17 cellular contexts compared by ENCODE assay signal in the genomic region with DNA sequence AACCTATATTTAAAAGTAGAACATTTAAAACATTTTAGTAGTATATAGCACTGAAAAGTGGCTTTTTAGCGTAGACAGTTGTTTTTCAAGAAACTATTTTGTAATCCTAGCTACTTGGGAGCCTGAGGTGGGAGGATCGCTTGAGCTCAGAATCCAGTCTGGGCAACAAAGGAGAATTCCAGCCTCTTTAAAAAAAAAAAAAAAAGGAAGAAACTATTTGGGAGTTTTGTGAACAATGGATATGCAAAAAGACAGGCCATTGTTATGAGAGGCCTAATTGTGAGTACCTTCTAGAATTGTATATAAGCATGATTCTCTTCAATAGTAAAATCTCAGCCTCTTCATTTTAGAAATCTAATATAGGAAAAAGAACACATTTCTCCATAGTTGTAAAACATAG. TPM values are rescaled to one million over a fixed set of nuclear protein-coding genes. Genes with fewer than 3 reads are reported as not detected.
DNase-seq lines count a peak whose midpoint lies in the region; TF ChIP-seq lines count a peak whose summit lies in the region.
"Had no signal": no experiment of that assay in that cellular context is flagged by ENCODE, and none has a peak within 500 bp of the region (broad histone marks: within the 10 kb centered on the region; RNA-seq: fewer than 3 reads in every experiment).

No MANE protein-coding gene starts in this region.

- WGBS in mesendoderm (ENCODE audit: extremely low coverage, insufficient coverage, low lambda C conversion rate), result no CpG with 5 or more reads among the region's 2 CpGs

- H4K20me1 ChIP-seq in osteoblast (ENCODE audit: insufficient read depth, low read length), result no peaks in the 10 kb centered on the region

- H3K79me1 ChIP-seq in mesendoderm (ENCODE audit: low read length), result no peaks in the 10 kb centered on the region

- no peak overlapping the region for H3K9ac ChIP-seq in NT2/D1 (ENCODE audit: insufficient read length, low read depth)
- no peak overlapping the region for H3K9ac ChIP-seq in mesendoderm (ENCODE audit: low read length)

- peaks cover 7% of the 10 kb centered on the region for H3K36me3 ChIP-seq in NT2/D1 (ENCODE audit: insufficient read depth, insufficient read length, low read length)
- no peaks in the 10 kb centered on the region for H3K36me3 ChIP-seq in mesendoderm (ENCODE audit: control insufficient read depth, insufficient read depth, low read length)
- peaks cover 15% of the 10 kb centered on the region for H3K36me3 ChIP-seq in osteoblast (ENCODE audit: insufficient read depth, low read length)

- no peak overlapping the region for H3K4ac ChIP-seq in mesendoderm (ENCODE audit: low read depth, low read length)

- no peaks in the 10 kb centered on the region for H3K4me1 Mint-ChIP-seq in T-helper 1 cell treated with Interleukin-12 subunit alpha and Interleukin-12 subunit beta and Interleukin-4 antibody, amounts not matched to agents 30 μg/mL and 1 μg/mL, for 36 hours (ENCODE audit: low read depth)

- H3K9me3 Mint-ChIP-seq in T-helper 1 cell treated with Interleukin-12 subunit alpha and Interleukin-12 subunit beta and Interleukin-4 antibody, amounts not matched to agents 30 μg/mL and 1 μg/mL, for 36 hours, result no peaks in the 10 kb centered on the region
- H3K9me3 Mint-ChIP-seq: CD4-positive, alpha-beta T cell; HFFc6 had no signal

- H3K4me3 Mint-ChIP-seq in T-helper 1 cell treated with Interleukin-12 subunit alpha and Interleukin-12 subunit beta and Interleukin-4 antibody, amounts not matched to agents 30 μg/mL and 1 μg/mL, for 36 hours, result no peak overlapping the region
- H3K4me3 Mint-ChIP-seq: CD4-positive, alpha-beta T cell; HFFc6 had no signal

- no peak overlapping the region for H3K18ac ChIP-seq in mesendoderm (ENCODE audit: low read length)

- DNase-seq in T-helper 1 cell (no peak), NT2/D1 (ENCODE audit: low read depth, low spot score) (peak; percentile 32), fibroblast of pulmonary artery (ENCODE audit: low read depth) (peak; percentile 62), mesendoderm (peak; percentile 28), KG1 (lab: John Stamatoyannopoulos, UW) (no peak), osteoblast (ENCODE audit: insufficient read length, low spot score, missing footprints) (no peak)
- DNase-seq in activated CD4-positive, alpha-beta T cell treated with anti-CD3 and anti-CD28 coated beads for 48 hours, result no peak
- DNase-seq: AML-193; Caco-2; CD4-positive, alpha-beta T cell; GDM1; HFFc6 had no signal

- no peaks in the 10 kb centered on the region for H3K79me2 ChIP-seq in mesendoderm (ENCODE audit: control insufficient read depth, insufficient read depth, low read length)
- H3K79me2 ChIP-seq in osteoblast (ENCODE audit: insufficient read depth, low read length), result no peaks in the 10 kb centered on the region

- H4K5ac ChIP-seq in mesendoderm (ENCODE audit: low read length), result no peak overlapping the region

- H3K9me3 ChIP-seq in NT2/D1 (ENCODE audit: insufficient read depth, low read length), result no peaks in the 10 kb centered on the region
- H3K9me3 ChIP-seq in osteoblast (ENCODE audit: low read depth, low read length), result no peaks in the 10 kb centered on the region
- H3K9me3 ChIP-seq: A549, Caco-2 had no signal

- H2BK15ac ChIP-seq in mesendoderm (replicated peaks; ENCODE audit: low read depth), result no peak overlapping the region

- peak overlapping the region; percentile 20 for H3K27ac Mint-ChIP-seq in T-helper 1 cell treated with Interleukin-12 subunit alpha and Interleukin-12 subunit beta and Interleukin-4 antibody, amounts not matched to agents 30 μg/mL and 1 μg/mL, for 36 hours
- H3K27ac Mint-ChIP-seq: CD4-positive, alpha-beta T cell; HFFc6 had no signal

- no peak overlapping the region for H3K56ac ChIP-seq in mesendoderm (ENCODE audit: low read length)

- peaks cover 5% of the 10 kb centered on the region for H3K36me3 Mint-ChIP-seq in T-helper 1 cell treated with Interleukin-12 subunit alpha and Interleukin-12 subunit beta and Interleukin-4 antibody, amounts not matched to agents 30 μg/mL and 1 μg/mL, for 36 hours (ENCODE audit: low read depth)

- H3K4me2 ChIP-seq in mesendoderm (ENCODE audit: low read length) (no peak overlapping the region), osteoblast (ENCODE audit: insufficient read depth, low read length) (no peak overlapping the region)
- H3K4me2 ChIP-seq: A549 had no signal

- H3K27me3 Mint-ChIP-seq in T-helper 1 cell treated with Interleukin-12 subunit alpha and Interleukin-12 subunit beta and Interleukin-4 antibody, amounts not matched to agents 30 μg/mL and 1 μg/mL, for 36 hours (ENCODE audit: low read depth), result no peaks in the 10 kb centered on the region
- H3K27me3 Mint-ChIP-seq: CD4-positive, alpha-beta T cell had no signal

- H2BK5ac ChIP-seq in mesendoderm (ENCODE audit: low read length), result no peak overlapping the region

- H3K4me1 ChIP-seq in NT2/D1 (ENCODE audit: insufficient read depth, insufficient read length) (no peaks in the 10 kb centered on the region), mesendoderm (ENCODE audit: control insufficient read depth, low read depth, low read length) (no peaks in the 10 kb centered on the region), osteoblast (ENCODE audit: insufficient read depth, low read length) (peaks cover 10% of the 10 kb centered on the region)
- H3K4me1 ChIP-seq: Caco-2 had no signal

- H3K27me3 ChIP-seq in NT2/D1 (ENCODE audit: insufficient read depth, insufficient read length), result no peaks in the 10 kb centered on the region
- H3K27me3 ChIP-seq in mesendoderm (ENCODE audit: insufficient read depth, low read length, poor library complexity), result no peaks in the 10 kb centered on the region
- no peaks in the 10 kb centered on the region for H3K27me3 ChIP-seq in osteoblast (ENCODE audit: insufficient read depth, low read length)

- H3K4me3 ChIP-seq in NT2/D1 (ENCODE audit: insufficient read length, low read depth) (no peak overlapping the region), fibroblast of pulmonary artery (replicated peaks; ENCODE audit: low read depth, low read length) (no peak overlapping the region), mesendoderm (ENCODE audit: low read length) (no peak overlapping the region), osteoblast (ENCODE audit: insufficient read depth, low read length) (no peak overlapping the region)
- H3K4me3 ChIP-seq: A549 had no signal

- H2BK120ac ChIP-seq in mesendoderm (ENCODE audit: low read depth, low read length), result no peak overlapping the region

- H2AK5ac ChIP-seq in mesendoderm (ENCODE audit: low read length), result no peak overlapping the region

- TF ChIP-seq CTCF in fibroblast of pulmonary artery (IDR thresholded peaks at IDR 0.05; ENCODE audit: low read length, missing control alignments) (no peak), osteoblast (IDR thresholded peaks at IDR 0.05; ENCODE audit: extremely low read depth, low read depth, low read length) (no peak)

- no peak overlapping the region for H4K8ac ChIP-seq in mesendoderm (ENCODE audit: low read depth, low read length)

- H2AFZ ChIP-seq in osteoblast (ENCODE audit: low read length), result no peak overlapping the region

- no peak overlapping the region for H3K23ac ChIP-seq in mesendoderm (ENCODE audit: low read length)

- H3K27ac ChIP-seq in mesendoderm (ENCODE audit: low read depth, low read length) (no peak overlapping the region), osteoblast (ENCODE audit: low read depth, low read length) (no peak overlapping the region)
- H3K27ac ChIP-seq: 22Rv1, A549, C4-2B had no signal

RNA-seq across cellular contexts. Expression of gene OMG, which starts 17.6 kb away (rescaled TPM):
- polyA plus RNA-seq in mesendoderm (2013, experiment 1 of 2), result not detected
- not detected for polyA plus RNA-seq in mesendoderm (2013, experiment 2 of 2)
- total RNA-seq in osteoblast, result 0.72 and 0.88 TPM in 2 replicates
- total RNA-seq: Caco-2, H4 had no signal
- polyA plus RNA-seq: A549 had no signal

RNA-seq across cellular contexts. Expression of gene EVI2B, which starts 34.5 kb away (rescaled TPM):
- polyA plus RNA-seq in mesendoderm (2013, experiment 1 of 2), result not detected
- not detected for polyA plus RNA-seq in mesendoderm (2013, experiment 2 of 2)
- 4.0 and 6.2 TPM in 2 replicates for total RNA-seq in osteoblast
- total RNA-seq: Caco-2 had no signal

RNA-seq across cellular contexts. Expression of gene EVI2A, which starts 42.0 kb away (rescaled TPM):
- polyA plus RNA-seq in mesendoderm (2013, experiment 1 of 2), result not detected
- polyA plus RNA-seq in mesendoderm (2013, experiment 2 of 2), result not detected
- total RNA-seq in osteoblast, result 191 and 244 TPM in 2 replicates
- total RNA-seq: Caco-2 had no signal
- polyA plus RNA-seq: A549 had no signal

Comparison
In these comparisons a context has a peak if more than half of its experiments do, and no peak if none do; other contexts are left out.
1. DNase-seq: peak in NT2/D1 (single experiment), fibroblast of pulmonary artery (single experiment) and mesendoderm (single experiment); none in T-helper 1 cell (0 of 5), activated CD4-positive, alpha-beta T cell treated with anti-CD3 and anti-CD28 coated beads for 48 hours (single experiment), KG1 (single experiment) and osteoblast (single experiment).